ENCODE assay signal across 22 cellular contexts in the genomic region with DNA sequence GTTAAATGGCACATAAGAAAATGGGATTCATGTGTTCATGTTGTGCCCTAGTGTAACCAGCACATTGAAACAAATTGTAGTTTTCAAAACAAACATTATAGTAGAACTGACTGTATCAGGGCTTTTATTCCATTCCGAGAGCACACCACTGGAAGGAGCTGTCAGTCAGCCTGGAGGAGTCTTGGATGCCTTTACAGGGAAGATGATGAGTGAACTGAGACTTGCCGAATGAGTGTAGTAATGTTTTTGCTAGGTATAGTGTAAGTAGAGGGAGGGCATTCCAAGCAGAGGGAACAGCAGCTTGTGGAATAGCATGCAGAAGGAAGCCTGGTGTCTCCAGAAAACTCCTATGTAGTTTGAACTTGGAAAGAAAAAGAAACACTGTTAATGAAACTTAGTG. TPM values are rescaled to one million over a fixed set of nuclear protein-coding genes. Genes with fewer than 3 reads are reported as not detected.
DNase-seq lines count a peak whose midpoint lies in the region; ATAC-seq and TF ChIP-seq lines count a peak whose summit lies in the region.
"Had no signal": no experiment of that assay in that cellular context is flagged by ENCODE, and none has a peak within 500 bp of the region (broad histone marks: within the 10 kb centered on the region; RNA-seq: fewer than 3 reads in every experiment).

No MANE protein-coding gene starts in this region.

- peak; percentile 15; the same call in 1 of the 2 replicates for ATAC-seq in IMR-90 (ENCODE audit: low read depth)
- ATAC-seq in HG03565 (IDR thresholded peaks at IDR 0.05; ENCODE audit: unreplicated experiment): no peak
- ATAC-seq in HG03159 (IDR thresholded peaks at IDR 0.05; ENCODE audit: unreplicated experiment): no peak
- ATAC-seq: PC-3, T-cell had no signal

- TF ChIP-seq POLR2A in IMR-90 (IDR thresholded peaks at IDR 0.05; ENCODE audit: low read depth, low read length): no peak

- 0 out of 2 replicates have a peak overlapping the region, but pooled peaks have one; percentile 53 for H3K23ac ChIP-seq in IMR-90 (ENCODE audit: low read depth, low read length)

- no peak overlapping the region for H4K5ac ChIP-seq in IMR-90 (ENCODE audit: low read depth, low read length)

- no peak overlapping the region for H3K4me3 Mint-ChIP-seq in mesothelial cell of epicardium
- H3K4me3 Mint-ChIP-seq: B cell; CD14-positive monocyte; CD8-positive, alpha-beta memory T cell; H9; T-cell had no signal

- H3K56ac ChIP-seq in IMR-90 (ENCODE audit: extremely low read depth, insufficient read depth, low read length): no peak overlapping the region

- H2AK5ac ChIP-seq in IMR-90 (ENCODE audit: low read depth, low read length): no peak overlapping the region

- H2AK9ac ChIP-seq in IMR-90 (replicated peaks; ENCODE audit: low read depth, low read length, poor library complexity): no peak overlapping the region

- no peaks in the 10 kb centered on the region for H3K27me3 Mint-ChIP-seq in mesothelial cell of epicardium (ENCODE audit: low read depth)
- H3K27me3 Mint-ChIP-seq: B cell; CD8-positive, alpha-beta memory T cell; T-cell had no signal

- no peak overlapping the region for H4K8ac ChIP-seq in IMR-90 (ENCODE audit: low read depth in 2 of 2, low read length in 2 of 2)

- DNase-seq in IMR-90 (no peak), astrocyte of the hippocampus (ENCODE audit: low read depth, low spot score) (peak; percentile 22), mesothelial cell of epicardium (ENCODE audit: low spot score in 2 of 2, unreplicated experiment in 2 of 2) (no peak), NCI-H524 treated with DMSO at 0.1 percent for 48 hours (lab: John Stamatoyannopoulos, UW) (no peak)
- no peak for DNase-seq in stimulated activated CD4-positive, alpha-beta T cell treated with anti-CD3 and anti-CD28 coated beads, Interleukin-4, amount 100 ng/mL, for 24 hours
- DNase-seq: CD8-positive, alpha-beta memory T cell; DMS153; DND-41; H9; Karpas-422; NCI-H1092; NCI-H1436; NCI-H187; NCI-H2107; NCI-H524; NCI-H774; PC-3; T-cell had no signal

- intact Hi-C loops in IMR-90 (cut with micrococcal nuclease): no loop called here

- H4K91ac ChIP-seq in IMR-90 (ENCODE audit: insufficient read depth, low read depth, low read length): no peak overlapping the region

- POLR2A ChIA-PET in IMR-90 (lab: Charles Lee; ENCODE audit: unreplicated experiment): no interaction called here

- no peak overlapping the region for H2BK120ac ChIP-seq in IMR-90 (ENCODE audit: low read depth, low read length)

- peak overlapping the region; percentile 44 for H3K27ac Mint-ChIP-seq in mesothelial cell of epicardium
- H3K27ac Mint-ChIP-seq: B cell; CD8-positive, alpha-beta memory T cell; T-cell had no signal

- no peak overlapping the region; the same call in 1 of the 2 replicates for H3K4me2 ChIP-seq in IMR-90 (ENCODE audit: low read depth, low read length)

- no peak overlapping the region for H2BK20ac ChIP-seq in IMR-90 (ENCODE audit: low read depth, low read length)

- 30% methylated on average over 1 of the region's 2 CpGs; no CpG with 5 or more reads in 1 of the 2 experiments for WGBS in IMR-90 (ENCODE audit: extremely low coverage in 2 of 2, insufficient read length in 1 of 2), 2 experiments

- H3K9ac ChIP-seq in IMR-90 (ENCODE audit: low read depth, low read length): no peak overlapping the region

- no peak overlapping the region for H3K4ac ChIP-seq in IMR-90 (ENCODE audit: low read depth, low read length)

- H3K79me1 ChIP-seq in IMR-90 (ENCODE audit: low read depth in 1 of 2, low read length in 2 of 2): peaks cover 7 to 68% of the 10 kb centered on the region in 2 experiments; a peak in 3 of 4 replicates

- H3K4me1 ChIP-seq in IMR-90 (ENCODE audit: control insufficient read depth, insufficient read depth, low read length): peaks cover 15% of the 10 kb centered on the region; the same call in 1 of the 2 replicates

- no peak overlapping the region for H2AFZ ChIP-seq in IMR-90 (replicated peaks; ENCODE audit: low read length, poor library complexity)

- peaks cover 95% of the 10 kb centered on the region for H4K20me1 ChIP-seq in IMR-90 (ENCODE audit: insufficient read depth, low read length)

- BruUV-seq in IMR-90 (replicated peaks; lab: Mats Ljungman, UMichigan): no TSS peak

- H2BK5ac ChIP-seq in IMR-90 (ENCODE audit: low read depth, low read length, poor library complexity, severe bottlenecking): peak overlapping the region; percentile 4

- no peaks in the 10 kb centered on the region for H3K9me3 ChIP-seq in IMR-90 (ENCODE audit: control insufficient read depth, insufficient read depth, low read length)

- in situ Hi-C loops in IMR-90 (cut with MboI; ENCODE audit: low sequenced_read_pairs): no loop called here

- H3K27ac ChIP-seq in IMR-90 (ENCODE audit: insufficient read depth, low read length): peak overlapping the region; percentile 7; the same call in 1 of the 2 replicates

- no peak overlapping the region for H3K4me3 ChIP-seq in IMR-90 (ENCODE audit: insufficient read depth, low read depth, low read length)

- peaks cover 16% of the 10 kb centered on the region for H3K36me3 Mint-ChIP-seq in mesothelial cell of epicardium

- H3K9me1 ChIP-seq in IMR-90 (ENCODE audit: insufficient read depth, low read length): peaks cover 11% of the 10 kb centered on the region; the same call in 1 of the 2 replicates

- H3K4me1 Mint-ChIP-seq in mesothelial cell of epicardium: no peaks in the 10 kb centered on the region

- no peak for TF ChIP-seq RAD21 in IMR-90 (IDR thresholded peaks at IDR 0.05; ENCODE audit: low read length)

- CTCF ChIA-PET in IMR-90 (lab: Yijun Ruan, JAX): no interaction called here

- dilution Hi-C loops in IMR-90 (cut with HindIII; ENCODE audit: low sequenced_read_pairs, unreplicated experiment): no loop called here

- H3K14ac ChIP-seq in IMR-90 (replicated peaks; ENCODE audit: low read depth, low read length): peak overlapping the region; percentile 3; the same call in 1 of the 2 replicates

- no peak for TF ChIP-seq CTCF in IMR-90 (conservative IDR thresholded peaks at IDR 0.05; ENCODE audit: low read depth, low read length)
- no peak for TF ChIP-seq CTCF in mesothelial cell of epicardium (IDR thresholded peaks at IDR 0.05; ENCODE audit: unreplicated experiment)

- H3K36me3 ChIP-seq in IMR-90 (ENCODE audit: control insufficient read depth, insufficient read depth, low read length): peaks cover 4% of the 10 kb centered on the region

- H2BK15ac ChIP-seq in IMR-90 (ENCODE audit: low read depth, low read length): no peak overlapping the region

- no peaks in the 10 kb centered on the region for H3K27me3 ChIP-seq in IMR-90 (ENCODE audit: control insufficient read depth, insufficient read depth, low read length)

- no peak overlapping the region for H3K18ac ChIP-seq in IMR-90 (ENCODE audit: low read depth, low read length)

- H3K9me3 Mint-ChIP-seq in mesothelial cell of epicardium: peaks cover 11% of the 10 kb centered on the region

TF ChIP-seq in IMR-90, 13 proteins besides CTCF, POLR2A, EP300 and RAD21:
- no peak for TF ChIP-seq MXI1 (IDR thresholded peaks at IDR 0.05; ENCODE audit: borderline replicate concordance, low read depth, low read length)
- TF ChIP-seq, protein P1, sequence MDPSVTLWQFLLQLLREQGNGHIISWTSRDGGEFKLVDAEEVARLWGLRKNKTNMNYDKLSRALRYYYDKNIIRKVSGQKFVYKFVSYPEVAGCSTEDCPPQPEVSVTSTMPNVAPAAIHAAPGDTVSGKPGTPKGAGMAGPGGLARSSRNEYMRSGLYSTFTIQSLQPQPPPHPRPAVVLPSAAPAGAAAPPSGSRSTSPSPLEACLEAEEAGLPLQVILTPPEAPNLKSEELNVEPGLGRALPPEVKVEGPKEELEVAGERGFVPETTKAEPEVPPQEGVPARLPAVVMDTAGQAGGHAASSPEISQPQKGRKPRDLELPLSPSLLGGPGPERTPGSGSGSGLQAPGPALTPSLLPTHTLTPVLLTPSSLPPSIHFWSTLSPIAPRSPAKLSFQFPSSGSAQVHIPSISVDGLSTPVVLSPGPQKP (IDR thresholded peaks at IDR 0.05; ENCODE audit: borderline replicate concordance, low read depth, low read length): no peak
- no peak for TF ChIP-seq CEBPB (IDR thresholded peaks at IDR 0.05; ENCODE audit: low read depth, low read length)
- no peak for TF ChIP-seq BHLHE40 (IDR thresholded peaks at IDR 0.05; ENCODE audit: low read depth, low read length)
- TF ChIP-seq, protein P2, sequence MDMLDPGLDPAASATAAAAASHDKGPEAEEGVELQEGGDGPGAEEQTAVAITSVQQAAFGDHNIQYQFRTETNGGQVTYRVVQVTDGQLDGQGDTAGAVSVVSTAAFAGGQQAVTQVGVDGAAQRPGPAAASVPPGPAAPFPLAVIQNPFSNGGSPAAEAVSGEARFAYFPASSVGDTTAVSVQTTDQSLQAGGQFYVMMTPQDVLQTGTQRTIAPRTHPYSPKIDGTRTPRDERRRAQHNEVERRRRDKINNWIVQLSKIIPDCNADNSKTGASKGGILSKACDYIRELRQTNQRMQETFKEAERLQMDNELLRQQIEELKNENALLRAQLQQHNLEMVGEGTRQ (IDR thresholded peaks at IDR 0.05; ENCODE audit: low read depth, low read length): no peak
- TF ChIP-seq MAZ (IDR thresholded peaks at IDR 0.05; ENCODE audit: borderline replicate concordance, low read depth, low read length): no peak
- no peak for TF ChIP-seq RCOR1 (IDR thresholded peaks at IDR 0.05; ENCODE audit: insufficient replicate concordance, low read length)
- TF ChIP-seq RFX5 (IDR thresholded peaks at IDR 0.05; ENCODE audit: low read depth, low read length): no peak
- TF ChIP-seq CHD1 (IDR thresholded peaks at IDR 0.05; ENCODE audit: low read depth, low read length): no peak
- no peak for TF ChIP-seq SMC3 (IDR thresholded peaks at IDR 0.05; ENCODE audit: low read depth, low read length)
- no peak for TF ChIP-seq FOS (IDR thresholded peaks at IDR 0.05; ENCODE audit: low read depth, low read length)
- no peak for TF ChIP-seq NFE2L2 (IDR thresholded peaks at IDR 0.05; ENCODE audit: low read depth, low read length)
- no peak for TF ChIP-seq MAFK (IDR thresholded peaks at IDR 0.05; ENCODE audit: low read depth, low read length)

RNA-seq across cellular contexts. Expression of a gene that starts 33.0 kb away (rescaled TPM):
- total RNA-seq in IMR-90 (2012; rRNA removed): 169 and 222 TPM in 2 replicates
- 37.5 and 38.4 TPM in 2 replicates for polyA plus RNA-seq in IMR-90 (2012; rRNA removed)
- 11.7 and 18.8 TPM in 2 replicates for polyA plus RNA-seq in IMR-90 (2012; cell fraction: cytosol; rRNA removed)
- polyA plus RNA-seq in IMR-90 (2012; cell fraction: nucleus; rRNA removed; ENCODE audit: low replicate concordance): 12.5 and 48.7 TPM in 2 replicates
- 28.3 to 30.9 TPM (median 30.0 TPM) in 3 replicates for total RNA-seq in mesothelial cell of epicardium
